In genomic region chr18:57670046-57670445, GRCh38 we compare ENCODE assay signal across 6 cellular contexts.
"Had no signal": no experiment of that assay in that cellular context is flagged by ENCODE, and none has a peak within 500 bp of the region (broad histone marks: within the 10 kb centered on the region; RNA-seq: fewer than 3 reads in every experiment).

No MANE protein-coding gene starts in this region.

- H3K27ac Mint-ChIP-seq: GM23338, H9 had no signal

- H3K4me3 Mint-ChIP-seq: GM23338, H9 had no signal

- DNase-seq: H9, HCEC 1CT had no signal

- ATAC-seq: GM23338, HepG2, K562 had no signal

- H3K27ac ChIP-seq: HL-60 had no signal

- H3K4me3 ChIP-seq: GM23338, K562 had no signal
